In genomic region chr6:157586088-157586414, GRCh38 we compare ENCODE assay signal across 14 cellular contexts.
"Had no signal": no experiment of that assay in that cellular context is flagged by ENCODE, and none has a peak within 500 bp of the region (broad histone marks: within the 10 kb centered on the region; RNA-seq: fewer than 3 reads in every experiment).

No MANE protein-coding gene starts in this region.

- H3K27ac Mint-ChIP-seq: activated CD4-positive, alpha-beta T cell treated with anti-CD3 and anti-CD28 coated beads, Interleukin-2, amount 10 ng/mL, durations not matched to agents 24 days and 14 days; activated naive CD8-positive, alpha-beta T cell; endodermal cell; natural killer cell had no signal

- DNase-seq: activated CD4-positive, alpha-beta T cell treated with anti-CD3 and anti-CD28 coated beads, Interleukin-2, amount 10 ng/mL, durations not matched to agents 24 days and 14 days; activated CD4-positive, CD25-positive, alpha-beta regulatory T cell; activated gamma-delta T cell treated with Interleukin-2 at 50 U/mL for 16 hours; brain microvascular endothelial cell; endodermal cell; erythroblast; mesendoderm; natural killer cell; stimulated activated CD4-positive, alpha-beta T cell treated with anti-CD3 and anti-CD28 coated beads, Interleukin-12 subunit alpha, Interleukin-12 subunit beta, amount 100 ng/mL, for 4 hours; uterus had no signal

- H3K27me3 ChIP-seq: brain microvascular endothelial cell, gastroesophageal sphincter, uterus had no signal

- H3K27ac ChIP-seq: brain microvascular endothelial cell, gastroesophageal sphincter, uterus had no signal

- ATAC-seq: gastroesophageal sphincter, natural killer cell had no signal

- FAIRE-seq: keratinocyte, TTC549 had no signal

- H3K27me3 Mint-ChIP-seq: activated naive CD8-positive, alpha-beta T cell had no signal

- H3K4me3 ChIP-seq: gastroesophageal sphincter, uterus had no signal

- H3K9me3 ChIP-seq: gastroesophageal sphincter, uterus had no signal

- H3K4me3 Mint-ChIP-seq: activated CD4-positive, alpha-beta T cell treated with anti-CD3 and anti-CD28 coated beads, Interleukin-2, amount 10 ng/mL, durations not matched to agents 24 days and 14 days; activated naive CD8-positive, alpha-beta T cell; endodermal cell; natural killer cell had no signal

- H3K4me1 ChIP-seq: gastroesophageal sphincter, uterus had no signal

- H3K36me3 ChIP-seq: brain microvascular endothelial cell, gastroesophageal sphincter, uterus had no signal
